12 cellular contexts compared by ENCODE assay signal in genomic region chr2:156411835-156412234, GRCh38. TPM values are rescaled to one million over a fixed set of nuclear protein-coding genes. Genes with fewer than 3 reads are reported as not detected.
"Had no signal": no experiment of that assay in that cellular context is flagged by ENCODE, and none has a peak within 500 bp of the region (broad histone marks: within the 10 kb centered on the region; RNA-seq: fewer than 3 reads in every experiment).

No MANE protein-coding gene starts in this region.

- H3K4me3 ChIP-seq: GM23248, HAP-1 had no signal

- H3K4me3 Mint-ChIP-seq: HFFc6, IgD-negative memory B cell had no signal

- H2AFZ ChIP-seq: GM23248 had no signal

- DNase-seq: GM23248, GOT3, H7, HFFc6, Karpas-422, KBM-7 had no signal

- H3K4me1 ChIP-seq: HAP-1 had no signal

- H3K9me3 ChIP-seq: HAP-1 had no signal

- H3K4me2 ChIP-seq: KMS-11 had no signal

- H3K4me1 Mint-ChIP-seq: IgD-negative memory B cell had no signal

- H3K9ac ChIP-seq: GM23248, KMS-11 had no signal

- H3K27ac Mint-ChIP-seq: HFFc6, IgD-negative memory B cell had no signal

- H3K27ac ChIP-seq: GM23248, HL-60, KMS-11 had no signal

- H3K36me3 ChIP-seq: HAP-1 had no signal

- ATAC-seq: HCT116, HepG2 had no signal

- H3K9me3 Mint-ChIP-seq: HFFc6, IgD-negative memory B cell had no signal

- H3K36me3 Mint-ChIP-seq: IgD-negative memory B cell had no signal

RNA-seq across cellular contexts. Expression of gene GPD2, which starts 24.3 kb away (rescaled TPM):
- total RNA-seq: HepG2 had no signal
- polyA plus RNA-seq: HepG2 had no signal
